In the genomic region with DNA sequence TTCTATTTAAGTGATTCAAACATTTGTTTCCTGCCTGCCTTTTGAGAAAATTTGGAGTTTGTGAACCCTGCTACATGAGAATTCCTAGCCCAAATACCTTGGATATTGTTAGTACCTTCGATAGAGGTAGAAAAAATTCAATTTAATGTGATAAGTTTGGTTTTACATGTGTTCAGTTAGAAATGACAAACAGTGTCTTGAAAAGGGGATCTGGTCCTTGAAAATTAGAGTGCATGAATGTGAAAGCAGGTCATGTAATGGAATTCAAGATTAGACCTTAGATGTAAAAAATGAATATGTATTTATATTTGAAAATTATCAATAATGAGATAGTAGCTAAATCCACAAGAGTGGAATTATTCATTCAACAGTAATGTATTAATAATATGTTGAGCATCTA, we compare ENCODE assay signal across 11 cellular contexts.
A peak's percentile ranks its signal among the peaks of the same experiment; 100 is the strongest.
DNase-seq lines count a peak whose midpoint lies in the region; ATAC-seq, FAIRE-seq and TF ChIP-seq lines count a peak whose summit lies in the region.
"Had no signal": no experiment of that assay in that cellular context is flagged by ENCODE, and none has a peak within 500 bp of the region (broad histone marks: within the 10 kb centered on the region; RNA-seq: fewer than 3 reads in every experiment).

No MANE protein-coding gene starts in this region.

- H3K27ac Mint-ChIP-seq in T-cell: peak overlapping the region; percentile 33 to 45
- H3K27ac Mint-ChIP-seq: endodermal cell had no signal

- DNase-seq in T-cell: no peak
- DNase-seq in SHP77 treated with DMSO at 0.1 percent for 48 hours (lab: John Stamatoyannopoulos, UW): no peak
- no peak for DNase-seq in urothelium cell line (ENCODE audit: low spot score)
- no peak for DNase-seq in stimulated activated CD8-positive, alpha-beta memory T cell treated with anti-CD3 and anti-CD28 coated beads, Interleukin-4, amount 100 ng/mL, for 48 hours
- DNase-seq: anterior cingulate cortex, endodermal cell, NCI-H526 treated with DMSO at 0.1 percent for 48 hours had no signal

- CTCF ChIA-PET in T-cell (lab: Charles Lee): interaction anchor here in 1 of 2 donors (0.5 kb wide), 1 partner anchor 32 kb away, joined by 3 read pairs; no protein-coding TSS in a partner anchor

- POLR2A ChIA-PET in T-cell (lab: Charles Lee): no interaction called here

- no peak overlapping the region for H3K4me3 Mint-ChIP-seq in T-cell
- H3K4me3 Mint-ChIP-seq: endodermal cell had no signal

- no peaks in the 10 kb centered on the region for H3K27me3 Mint-ChIP-seq in T-cell

- H3K4me1 Mint-ChIP-seq in T-cell: peaks cover 10 to 45% (median 29%) of the 10 kb centered on the region in 3 donors

- no peak for FAIRE-seq in urothelium cell line (lab: Jason Lieb, UNC)

- TF ChIP-seq POLR2A in GM18505 (IDR thresholded peaks at IDR 0.05; ENCODE audit: borderline replicate concordance, extremely low read depth, insufficient read depth, insufficient read length): no peak

- ATAC-seq in GM18505 (IDR thresholded peaks at IDR 0.05; ENCODE audit: unreplicated experiment) (peak; percentile 20), GM19463 (IDR thresholded peaks at IDR 0.05; ENCODE audit: unreplicated experiment) (peak; percentile 4), HG02981 (IDR thresholded peaks at IDR 0.05; ENCODE audit: unreplicated experiment) (peak; percentile 12), T-cell (replicated peaks in 1 of 4) (no peak), GM21619 (IDR thresholded peaks at IDR 0.05; ENCODE audit: unreplicated experiment) (no peak)

- H3K36me3 Mint-ChIP-seq in T-cell: peaks cover 25% of the 10 kb centered on the region

- no peaks in the 10 kb centered on the region for H3K9me3 Mint-ChIP-seq in T-cell
- H3K9me3 Mint-ChIP-seq: endodermal cell had no signal

Comparison
In these comparisons a context has a peak if more than half of its experiments do, and no peak if none do; other contexts are left out.
1. ATAC-seq: peak in GM18505 (single experiment), GM19463 (single experiment) and HG02981 (single experiment); none in T-cell (0 of 4) and GM21619 (single experiment).